In genomic region chr2:126306539-126306938, GRCh38 we compare ENCODE assay signal across 8 cellular contexts.
"Had no signal": no experiment of that assay in that cellular context is flagged by ENCODE, and none has a peak within 500 bp of the region (broad histone marks: within the 10 kb centered on the region; RNA-seq: fewer than 3 reads in every experiment).

No MANE protein-coding gene starts in this region.

- H3K4me1 Mint-ChIP-seq: IgD-negative memory B cell had no signal

- H3K4me3 ChIP-seq: HAP-1 had no signal

- H3K27ac Mint-ChIP-seq: HFFc6, IgD-negative memory B cell had no signal

- ATAC-seq: HCT116 had no signal

- H3K4me1 ChIP-seq: HAP-1 had no signal

- H3K9me3 Mint-ChIP-seq: IgD-negative memory B cell had no signal

- H3K4me3 Mint-ChIP-seq: HFFc6, IgD-negative memory B cell had no signal

- H3K36me3 Mint-ChIP-seq: IgD-negative memory B cell had no signal

- FAIRE-seq: HTR-8/SVneo had no signal

- H3K27me3 Mint-ChIP-seq: IgD-negative memory B cell had no signal

- H3K9me3 ChIP-seq: HAP-1 had no signal

- DNase-seq: GOT3, H7, HFFc6, KG1 had no signal

- H3K36me3 ChIP-seq: HAP-1 had no signal
